In genomic region chr19:30719991-30720329, GRCh38 we compare ENCODE assay signal across 3 cellular contexts.
TF ChIP-seq lines count a peak whose summit lies in the region.

No MANE protein-coding gene starts in this region.

TF ChIP-seq in A549, 52 proteins besides CTCF, POLR2A, EP300 and RAD21:
- TF ChIP-seq PHF8 (IDR thresholded peaks at IDR 0.05; ENCODE audit: borderline replicate concordance, low read depth) (no peak), GATA3 (IDR thresholded peaks at IDR 0.05; ENCODE audit: borderline replicate concordance) (no peak), HES2 (IDR thresholded peaks at IDR 0.05) (no peak), SREBF2 (IDR thresholded peaks at IDR 0.05) (no peak), RFX5 (IDR thresholded peaks at IDR 0.05) (no peak), BCL3 (IDR thresholded peaks at IDR 0.05) (no peak), CBX8 (IDR thresholded peaks at IDR 0.05) (no peak), CEBPB (IDR thresholded peaks at IDR 0.05) (no peak)

TF ChIP-seq in IMR-90, 13 proteins besides CTCF, POLR2A, EP300 and RAD21:
- no peak for TF ChIP-seq MAFK (IDR thresholded peaks at IDR 0.05; ENCODE audit: low read depth, low read length)
- no peak for TF ChIP-seq NFE2L2 (IDR thresholded peaks at IDR 0.05; ENCODE audit: low read depth, low read length)
- no peak for TF ChIP-seq MAZ (IDR thresholded peaks at IDR 0.05; ENCODE audit: borderline replicate concordance, low read depth, low read length)
- TF ChIP-seq ELK1 (IDR thresholded peaks at IDR 0.05; ENCODE audit: borderline replicate concordance, low read depth, low read length): no peak
TF ChIP-seq in IMR-90: peak in this region for 0.

TF ChIP-seq in H1, 55 proteins besides CTCF, POLR2A, EP300 and RAD21:
- TF ChIP-seq CBX5 (IDR thresholded peaks at IDR 0.05; ENCODE audit: low read depth, low read length) (no peak), CHD7 (IDR thresholded peaks at IDR 0.05; ENCODE audit: insufficient replicate concordance, low read length) (no peak), TAF7 (optimal IDR thresholded peaks at IDR 0.05; ENCODE audit: borderline replicate concordance, low read depth, low read length) (no peak), MAX (IDR thresholded peaks at IDR 0.05) (no peak), KDM4A (IDR thresholded peaks at IDR 0.05; ENCODE audit: low read depth, low read length, severe bottlenecking) (peak; percentile 17)
